In genomic region chr20:62793757-62794006, GRCh38 we compare ENCODE assay signal across 1 cellular context.
A peak's percentile ranks its signal among the peaks of the same experiment; 100 is the strongest.
TF ChIP-seq lines count a peak whose summit lies in the region.

No MANE protein-coding gene starts in this region.

TF ChIP-seq in HepG2, 621 proteins besides CTCF, POLR2A, EP300 and RAD21 (continued from another document and continues in another):
- TF ChIP-seq ZNF142 (CRISPR knock-in tag; IDR thresholded peaks at IDR 0.05) (0 out of 2 replicates have a peak, but pooled peaks have one; percentile 31), CREB3 (CRISPR knock-in tag; IDR thresholded peaks at IDR 0.05) (peak; percentile 4; the same call in 1 of the 2 replicates), ZNF138 (CRISPR knock-in tag; IDR thresholded peaks at IDR 0.05; ENCODE audit: low read depth) (0 out of 2 replicates have a peak, but pooled peaks have one; percentile 79), ZNF367 (CRISPR knock-in tag; IDR thresholded peaks at IDR 0.05; ENCODE audit: borderline replicate concordance) (no peak), MIER3 (CRISPR knock-in tag; IDR thresholded peaks at IDR 0.05; ENCODE audit: borderline replicate concordance) (no peak), PRMT3 (CRISPR knock-in tag; IDR thresholded peaks at IDR 0.05; ENCODE audit: borderline replicate concordance, low read depth) (no peak), GABPB1 (CRISPR knock-in tag; IDR thresholded peaks at IDR 0.05) (no peak), HIVEP1 (CRISPR knock-in tag; IDR thresholded peaks at IDR 0.05) (peak; percentile 73; the same call in 1 of the 2 replicates), USF2 (IDR thresholded peaks at IDR 0.05; ENCODE audit: low read depth, low read length) (peak; percentile 63), USF2 (CRISPR knock-in tag; IDR thresholded peaks at IDR 0.05; ENCODE audit: borderline replicate concordance) (no peak), SALL1 (CRISPR knock-in tag; IDR thresholded peaks at IDR 0.05) (no peak), HES4 (CRISPR knock-in tag; IDR thresholded peaks at IDR 0.05; ENCODE audit: borderline replicate concordance) (no peak), E2F5 (CRISPR knock-in tag; conservative IDR thresholded peaks at IDR 0.05) (0 out of 2 replicates have a peak, but pooled peaks have one; percentile 45), NR2C2 (CRISPR knock-in tag; IDR thresholded peaks at IDR 0.05; ENCODE audit: borderline replicate concordance) (no peak), ZBTB2 (CRISPR knock-in tag; IDR thresholded peaks at IDR 0.05; ENCODE audit: low read depth) (0 out of 2 replicates have a peak, but pooled peaks have one; percentile 25), RNF2 (conservative IDR thresholded peaks at IDR 0.05; ENCODE audit: low read depth) (peak; percentile 79; the same call in 1 of the 2 replicates), KLF15 (CRISPR knock-in tag; IDR thresholded peaks at IDR 0.05; ENCODE audit: borderline replicate concordance) (no peak), HDAC1 (CRISPR knock-in tag; IDR thresholded peaks at IDR 0.05) (0 out of 2 replicates have a peak, but pooled peaks have one; percentile 10), MYC (CRISPR knock-in tag; IDR thresholded peaks at IDR 0.05; ENCODE audit: borderline replicate concordance) (peak; percentile 68; the same call in 1 of the 2 replicates), GTF2F1 (IDR thresholded peaks at IDR 0.05; ENCODE audit: low read length) (no peak), ZNF337 (CRISPR knock-in tag; IDR thresholded peaks at IDR 0.05; ENCODE audit: borderline replicate concordance, low read depth) (no peak), CERS6 (CRISPR knock-in tag; IDR thresholded peaks at IDR 0.05) (peak; percentile 93), SSRP1 (CRISPR knock-in tag; IDR thresholded peaks at IDR 0.05) (no peak), FOXJ3 (CRISPR knock-in tag; IDR thresholded peaks at IDR 0.05; ENCODE audit: borderline replicate concordance) (no peak), MEIS2 (CRISPR knock-in tag; IDR thresholded peaks at IDR 0.05) (peak; percentile 69; the same call in 1 of the 2 replicates), ZNF616 (CRISPR knock-in tag; IDR thresholded peaks at IDR 0.05; ENCODE audit: low read depth) (0 out of 2 replicates have a peak, but pooled peaks have one; percentile 65), ZNF713 (CRISPR knock-in tag; IDR thresholded peaks at IDR 0.05) (no peak), ZBTB33 (CRISPR knock-in tag; IDR thresholded peaks at IDR 0.05) (no peak), MLX (CRISPR knock-in tag; IDR thresholded peaks at IDR 0.05) (no peak; the same call in 1 of the 2 replicates), MZF1 (CRISPR knock-in tag; IDR thresholded peaks at IDR 0.05; ENCODE audit: borderline replicate concordance) (peak; percentile 72; the same call in 1 of the 2 replicates), ZMYM4 (CRISPR knock-in tag; IDR thresholded peaks at IDR 0.05) (0 out of 2 replicates have a peak, but pooled peaks have one; percentile 42), KDM2A (CRISPR knock-in tag; IDR thresholded peaks at IDR 0.05; ENCODE audit: borderline replicate concordance, low read depth) (peak; percentile 3; the same call in 1 of the 2 replicates), ATF4 (CRISPR knock-in tag; IDR thresholded peaks at IDR 0.05) (no peak), ZNF234 (CRISPR knock-in tag; conservative IDR thresholded peaks at IDR 0.05) (no peak), EEA1 (CRISPR knock-in tag; IDR thresholded peaks at IDR 0.05; ENCODE audit: borderline replicate concordance) (peak; percentile 89), PREB (CRISPR knock-in tag; IDR thresholded peaks at IDR 0.05) (peak; percentile 83; the same call in 1 of the 2 replicates), MXD3 (CRISPR knock-in tag; IDR thresholded peaks at IDR 0.05) (peak; percentile 77; the same call in 1 of the 2 replicates), GMEB2 (CRISPR knock-in tag; IDR thresholded peaks at IDR 0.05; ENCODE audit: low read depth) (no peak), PHF21A (CRISPR knock-in tag; IDR thresholded peaks at IDR 0.05) (no peak), ZNF260 (CRISPR knock-in tag; IDR thresholded peaks at IDR 0.05; ENCODE audit: borderline replicate concordance, low read depth) (0 out of 2 replicates have a peak, but pooled peaks have one; percentile 26), CBX1 (IDR thresholded peaks at IDR 0.05; ENCODE audit: low read depth) (peak; percentile 17)
